In genomic region chr1:108962681-108963051, GRCh38 we compare ENCODE assay signal across 8 cellular contexts. TPM values are rescaled to one million over a fixed set of nuclear protein-coding genes. Genes with fewer than 3 reads are reported as not detected.
DNase-seq lines count a peak whose midpoint lies in the region; ATAC-seq and TF ChIP-seq lines count a peak whose summit lies in the region.

No MANE protein-coding gene starts in this region.

- intact Hi-C loops in esophagus squamous epithelium (cut with DNase I), result no loop called here

- peak overlapping the region; percentile 85 for H3K4me3 Mint-ChIP-seq in osteocyte (ENCODE audit: unreplicated experiment)

- TF ChIP-seq POLR2A in esophagus squamous epithelium (IDR thresholded peaks at IDR 0.05), result no peak

- H3K27me3 ChIP-seq in BLaER1 (peaks cover 4% of the 10 kb centered on the region; the same call in 1 of the 2 replicates), esophagus squamous epithelium (no peaks in the 10 kb centered on the region)

- no peaks in the 10 kb centered on the region for H3K9me3 Mint-ChIP-seq in osteocyte (ENCODE audit: unreplicated experiment)

- peak overlapping the region; percentile 97 for H3K4me2 ChIP-seq in BLaER1

- H3K27ac ChIP-seq in BLaER1 (peak overlapping the region; percentile 89), esophagus squamous epithelium (peak overlapping the region; percentile 94 to 99 (median 97))

- peak overlapping the region; percentile 90 for H3K4me3 ChIP-seq in BLaER1
- peak overlapping the region; percentile 58 to 85 (median 78) for H3K4me3 ChIP-seq in esophagus squamous epithelium

- in situ Hi-C loops in G401 (cut with HindIII; ENCODE audit: low sequenced_read_pairs), result no loop called here

- peaks cover 25% of the 10 kb centered on the region; the same call in 1 of the 2 replicates for H3K36me3 ChIP-seq in BLaER1
- H3K36me3 ChIP-seq in esophagus squamous epithelium, result peaks cover 0 to 10% (median 0%) of the 10 kb centered on the region in 3 donors

- ATAC-seq in HG03175 (IDR thresholded peaks at IDR 0.05; ENCODE audit: unreplicated experiment), result peak; percentile 27
- no peak for ATAC-seq in HG02840 (IDR thresholded peaks at IDR 0.05; ENCODE audit: low FRiP score, unreplicated experiment)

- H3K9ac ChIP-seq in BLaER1, result peak overlapping the region; percentile 89

- peaks cover 50% of the 10 kb centered on the region for H4K20me1 ChIP-seq in BLaER1

- H3K4me1 ChIP-seq in BLaER1, result peaks cover 25% of the 10 kb centered on the region
- H3K4me1 ChIP-seq in esophagus squamous epithelium, result peaks cover 19 to 42% (median 24%) of the 10 kb centered on the region in 3 donors

- H3K27ac Mint-ChIP-seq in osteocyte (ENCODE audit: unreplicated experiment), result peak overlapping the region; percentile 93

- peaks cover 25% of the 10 kb centered on the region for H3K4me1 Mint-ChIP-seq in osteocyte (ENCODE audit: unreplicated experiment)

- H3K36me3 Mint-ChIP-seq in osteocyte (ENCODE audit: unreplicated experiment), result peaks cover 9% of the 10 kb centered on the region

- TF ChIP-seq CTCF in esophagus squamous epithelium (IDR thresholded peaks at IDR 0.05), result no peak
- TF ChIP-seq CTCF in osteocyte (IDR thresholded peaks at IDR 0.05), result no peak

- 11 to 15% methylated on average over 12 of the region's 12 CpGs for WGBS in esophagus squamous epithelium, 2 donors

- H3K9me3 ChIP-seq in BLaER1 (no peaks in the 10 kb centered on the region), esophagus squamous epithelium (no peaks in the 10 kb centered on the region)

- no peaks in the 10 kb centered on the region for H3K27me3 Mint-ChIP-seq in osteocyte (ENCODE audit: unreplicated experiment)

- peak; percentile 57 for DNase-seq in activated CD4-positive, alpha-beta T cell treated with anti-CD3 and anti-CD28 coated beads for 48 hours
- DNase-seq in esophagus squamous epithelium (lab: John Stamatoyannopoulos, UW) (no peak), osteocyte (ENCODE audit: extremely low spot score, unreplicated experiment) (no peak), G401 (ENCODE audit: low spot score) (no peak), middle frontal gyrus (ENCODE audit: extremely low spot score, low spot score) (no peak)

RNA-seq across cellular contexts. Expression of gene CLCC1, which starts 0.6 kb away (rescaled TPM):
- 10 to 100 TPM in 2 of 4 donors, 1 to 10 TPM in 2; 8.0 to 18.9 (median 12.0) TPM for total RNA-seq in esophagus squamous epithelium
- 48.4 and 51.1 TPM in 2 replicates for total RNA-seq in osteocyte
- 16.6 and 34.7 TPM in 2 replicates for total RNA-seq in G401 (2014; rRNA removed; shearing (Covaris generic))
